ENCODE assay signal across 14 cellular contexts in genomic region chr1:184329962-184330868, GRCh38. TPM values are rescaled to one million over a fixed set of nuclear protein-coding genes. Genes with fewer than 3 reads are reported as not detected.
A peak's percentile ranks its signal among the peaks of the same experiment; 100 is the strongest.
DNase-seq lines count a peak whose midpoint lies in the region; ATAC-seq and TF ChIP-seq lines count a peak whose summit lies in the region.
"Had no signal": no experiment of that assay in that cellular context is flagged by ENCODE, and none has a peak within 500 bp of the region (broad histone marks: within the 10 kb centered on the region; RNA-seq: fewer than 3 reads in every experiment).

No MANE protein-coding gene starts in this region.

- H3K9me3 ChIP-seq in body of pancreas (no peaks in the 10 kb centered on the region), neuron (ENCODE audit: low read length) (no peaks in the 10 kb centered on the region)

- H3K36me3 ChIP-seq in body of pancreas (replicated peaks in 1 of 2; ENCODE audit: insufficient read depth in 1 of 2, low read depth in 2 of 2) (no peaks in the 10 kb centered on the region), neuron (ENCODE audit: insufficient read depth, low read length) (no peaks in the 10 kb centered on the region)

- peak overlapping the region in 1 of 4 donors; percentile 31 for H3K27ac ChIP-seq in body of pancreas

- H3K4me3 ChIP-seq in body of pancreas = no peak overlapping the region
- H3K4me3 ChIP-seq in neuron (ENCODE audit: low read length) = no peak overlapping the region

- no peak for TF ChIP-seq POLR2A in body of pancreas (IDR thresholded peaks at IDR 0.05)

- peak; percentile 50 for DNase-seq in HT-29 (ENCODE audit: low spot score)
- peak; percentile 44 to 70 (median 54) for DNase-seq in body of pancreas
- peak; percentile 84 for DNase-seq in glomerular endothelial cell (ENCODE audit: extremely low read depth, low read depth, low spot score)
- no peak for DNase-seq in SK-N-DZ (ENCODE audit: low spot score)
- DNase-seq in SIG-M5 treated with dmso at 0.1 percent for 504 hours (lab: John Stamatoyannopoulos, UW; ENCODE audit: unreplicated experiment) = no peak
- no peak for DNase-seq in stimulated activated naive CD4-positive, alpha-beta T cell treated with Interleukin-2 at 50 U/mL for 16 hours (lab: John Stamatoyannopoulos, UW)
- DNase-seq in UCSD-AML1 (lab: John Stamatoyannopoulos, UW; ENCODE audit: unreplicated experiment) = no peak
- DNase-seq: activated CD4-positive, alpha-beta T cell treated with anti-CD3 and anti-CD28 coated beads for 48 hours; activated T-cell treated with anti-CD3 and anti-CD28 coated beads for 4 hours; cerebellar nuclear complex; NCI-H187 treated with DMSO at 0.1 percent for 48 hours; nephron progenitor cell had no signal

- H3K27me3 ChIP-seq in body of pancreas (no peaks in the 10 kb centered on the region), neuron (ENCODE audit: insufficient read depth, low read length) (no peaks in the 10 kb centered on the region)

- peak overlapping the region; percentile 68 for H2AFZ ChIP-seq in neuron (ENCODE audit: low read depth, low read length)

- TF ChIP-seq CTCF in body of pancreas (IDR thresholded peaks at IDR 0.05) = no peak

- H3K4me1 ChIP-seq in body of pancreas (peaks cover 15% of the 10 kb centered on the region), neuron (ENCODE audit: insufficient read depth, low read length) (peaks cover 24% of the 10 kb centered on the region)

- intact Hi-C loops in body of pancreas (cut with DNase I) = no loop called here

- 27 to 39% methylated on average over 7 of the region's 7 CpGs for WGBS in body of pancreas, 2 donors

- ATAC-seq in body of pancreas = peak; percentile 72
- ATAC-seq: activated naive CD4-positive, alpha-beta T cell treated with anti-CD3 and anti-CD28 coated beads, Interleukin-2, amount 50 U/mL, for 72 hours had no signal

RNA-seq across cellular contexts. Expression of gene C1orf21, which starts 56.6 kb away (rescaled TPM):
- 4.8 and 5.9 TPM in 2 replicates for total RNA-seq in HT-29 (2014; rRNA removed; shearing (Covaris generic))
- 10 to 100 TPM in 1 of 2 donors, 1 to 10 TPM in 1; 8.3 to 10.2 TPM for total RNA-seq in body of pancreas
- total RNA-seq in glomerular endothelial cell = 20.7 and 28.1 TPM in 2 replicates
- polyA plus RNA-seq in SK-N-DZ (2014; cell fraction: cytosol; rRNA removed) = 17.9 and 22.2 TPM in 2 replicates
- 9.0 and 11.0 TPM in 2 replicates for polyA plus RNA-seq in SK-N-DZ (2014; cell fraction: nucleus; rRNA removed)

Comparison
In these comparisons a context has a peak if more than half of its experiments do, and no peak if none do; other contexts are left out.
1. DNase-seq: peak in HT-29 (single experiment), body of pancreas (4 of 4) and glomerular endothelial cell (single experiment); none in SK-N-DZ (single experiment), SIG-M5 treated with dmso at 0.1 percent for 504 hours (single experiment), stimulated activated naive CD4-positive, alpha-beta T cell treated with Interleukin-2 at 50 U/mL for 16 hours (single experiment) and UCSD-AML1 (single experiment).